1 cellular context compared by ENCODE assay signal in genomic region chr22:35264986-35265385, GRCh38.
TF ChIP-seq lines count a peak whose summit lies in the region.

No MANE protein-coding gene starts in this region.

TF ChIP-seq in HepG2, 621 proteins besides CTCF, POLR2A, EP300 and RAD21:
- TF ChIP-seq PRDM10 (CRISPR knock-in tag; IDR thresholded peaks at IDR 0.05; ENCODE audit: low read depth) (no peak), KDM1A (CRISPR knock-in tag; IDR thresholded peaks at IDR 0.05) (no peak), AHR (CRISPR knock-in tag; IDR thresholded peaks at IDR 0.05) (no peak), ZNF615 (CRISPR knock-in tag; IDR thresholded peaks at IDR 0.05; ENCODE audit: borderline replicate concordance) (no peak), TFE3 (CRISPR knock-in tag; IDR thresholded peaks at IDR 0.05) (no peak), NFIB (CRISPR knock-in tag; IDR thresholded peaks at IDR 0.05; ENCODE audit: borderline replicate concordance) (no peak), ZNF431 (CRISPR knock-in tag; IDR thresholded peaks at IDR 0.05; ENCODE audit: borderline replicate concordance, low read depth) (no peak), NR0B2 (CRISPR knock-in tag; IDR thresholded peaks at IDR 0.05) (no peak), GPN1 (CRISPR knock-in tag; IDR thresholded peaks at IDR 0.05; ENCODE audit: borderline replicate concordance) (no peak)
